In the genomic region with DNA sequence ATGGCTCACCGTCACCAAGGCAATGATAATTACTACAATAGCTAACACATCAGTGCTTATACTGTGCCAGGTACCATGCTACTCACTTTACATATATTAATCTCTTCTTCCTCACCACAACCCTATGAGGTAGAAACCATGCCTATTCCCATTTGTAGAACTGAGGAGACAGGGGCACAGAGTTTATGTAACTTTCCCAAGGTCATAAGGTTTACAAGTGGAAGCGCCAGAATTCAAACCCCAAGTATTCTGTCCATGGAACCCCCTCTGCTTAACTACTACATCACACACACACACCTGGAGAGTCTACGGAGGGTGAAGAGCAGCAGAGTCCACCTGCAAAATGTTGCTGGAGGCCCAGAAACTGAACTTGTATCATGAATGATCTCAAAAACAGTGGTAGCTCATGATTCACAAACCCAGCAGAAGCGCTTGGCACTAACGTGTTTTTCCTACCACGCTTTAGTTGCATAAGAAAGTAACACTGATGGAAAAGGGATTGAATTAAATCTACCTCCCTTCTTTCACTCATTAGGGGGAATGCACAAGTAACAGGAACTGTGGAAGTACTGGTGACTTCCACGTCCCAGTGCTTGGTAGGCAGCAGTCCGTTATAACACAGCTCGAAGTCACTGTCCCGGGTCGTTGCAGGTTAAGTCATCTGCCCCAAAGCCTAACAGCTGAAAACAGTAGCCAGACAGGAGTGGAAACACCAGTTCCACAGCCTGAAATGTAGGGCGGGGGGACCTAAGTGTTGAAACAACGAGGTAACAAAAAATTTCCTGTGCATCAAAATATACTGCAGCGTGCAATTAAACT, we compare ENCODE assay signal across 8 cellular contexts. TPM values are rescaled to one million over a fixed set of nuclear protein-coding genes. Genes with fewer than 3 reads are reported as not detected.
DNase-seq lines count a peak whose midpoint lies in the region; ATAC-seq lines count a peak whose summit lies in the region.

No MANE protein-coding gene starts in this region.

- H3K27ac Mint-ChIP-seq in activated naive CD4-positive, alpha-beta T cell treated with anti-CD3 and anti-CD28 coated beads for 36 hours: peak overlapping the region; percentile 3
- H3K27ac Mint-ChIP-seq in activated naive CD4-positive, alpha-beta T cell treated with anti-CD3 and anti-CD28 coated beads, Interleukin-2, amount 50 U/mL, for 72 hours: peak overlapping the region in 1 of 2 donors; percentile 97
- peak overlapping the region; percentile 35 for H3K27ac Mint-ChIP-seq in activated CD8-positive, alpha-beta T cell treated with anti-CD3 and anti-CD28 coated beads, Interleukin-2, amount 10 ng/mL, durations not matched to agents 7 days and 5 days

- no peaks in the 10 kb centered on the region for H3K27me3 Mint-ChIP-seq in activated naive CD4-positive, alpha-beta T cell treated with anti-CD3 and anti-CD28 coated beads for 36 hours (ENCODE audit: low read depth)
- no peaks in the 10 kb centered on the region for H3K27me3 Mint-ChIP-seq in activated CD8-positive, alpha-beta T cell treated with anti-CD3 and anti-CD28 coated beads, Interleukin-2, amount 10 ng/mL, durations not matched to agents 7 days and 5 days (ENCODE audit: low read depth)

- CTCF ChIA-PET in activated naive CD4-positive, alpha-beta T cell treated with anti-CD3 and anti-CD28 coated beads for 36 hours (lab: Charles Lee): interaction anchor here (0.7 to 1.9 kb wide), 4 partner anchors 12 to 104 kb away, joined by 3 to 5 read pairs (median 4); no protein-coding TSS in a partner anchor
- CTCF ChIA-PET in activated CD8-positive, alpha-beta T cell treated with anti-CD3 and anti-CD28 coated beads, Interleukin-2, amount 10 ng/mL, durations not matched to agents 7 days and 5 days (lab: Charles Lee): interaction anchor here (1.3 to 4.4 kb wide), 4 partner anchors 8 to 54 kb away, joined by 3 to 38 read pairs (median 17); no protein-coding TSS in a partner anchor

- H3K9me3 Mint-ChIP-seq in activated naive CD4-positive, alpha-beta T cell treated with anti-CD3 and anti-CD28 coated beads for 36 hours: no peaks in the 10 kb centered on the region
- peaks cover 0 to 4% of the 10 kb centered on the region in 2 donors for H3K9me3 Mint-ChIP-seq in activated naive CD4-positive, alpha-beta T cell treated with anti-CD3 and anti-CD28 coated beads, Interleukin-2, amount 50 U/mL, for 72 hours
- no peaks in the 10 kb centered on the region for H3K9me3 Mint-ChIP-seq in activated CD8-positive, alpha-beta T cell treated with anti-CD3 and anti-CD28 coated beads, Interleukin-2, amount 10 ng/mL, durations not matched to agents 7 days and 5 days (ENCODE audit: insufficient read depth)

- no peaks in the 10 kb centered on the region for H3K9me3 ChIP-seq in iPS-18a (ENCODE audit: control insufficient read depth, low read depth, low read length)
- no peaks in the 10 kb centered on the region for H3K9me3 ChIP-seq in subcutaneous abdominal adipose tissue (ENCODE audit: control insufficient read depth in 5 of 5, low read length in 5 of 5)

- H3K27ac ChIP-seq in iPS-18a (ENCODE audit: low read length): no peak overlapping the region
- H3K27ac ChIP-seq in subcutaneous abdominal adipose tissue (ENCODE audit: low read depth, low read length): no peak overlapping the region

- peak; percentile 18 for DNase-seq in activated naive CD4-positive, alpha-beta T cell treated with anti-CD3 and anti-CD28 coated beads for 36 hours
- no peak for DNase-seq in activated naive CD4-positive, alpha-beta T cell treated with anti-CD3 and anti-CD28 coated beads, Interleukin-2, amount 50 U/mL, for 72 hours (ENCODE audit: low spot score in 2 of 2)
- no peak for DNase-seq in activated CD8-positive, alpha-beta T cell treated with anti-CD3 and anti-CD28 coated beads, Interleukin-2, amount 10 ng/mL, durations not matched to agents 7 days and 5 days
- DNase-seq in COLO668 (lab: John Stamatoyannopoulos, UW; ENCODE audit: unreplicated experiment): no peak
- DNase-seq in DMS153 treated with DMSO at 0.1 percent for 48 hours (lab: John Stamatoyannopoulos, UW; ENCODE audit: unreplicated experiment): no peak
- DNase-seq in NOMO-1 (lab: John Stamatoyannopoulos, UW; ENCODE audit: unreplicated experiment in 2 of 2): no peak

- intact Hi-C loops in activated naive CD4-positive, alpha-beta T cell treated with anti-CD3 and anti-CD28 coated beads for 36 hours (cut with micrococcal nuclease): loop anchor here (5.0 kb wide), 2 partner anchors 359 to 734 kb away; no protein-coding TSS in a partner anchor

- H3K27me3 ChIP-seq in iPS-18a (ENCODE audit: control insufficient read depth, insufficient read depth, low read length): peaks cover 18% of the 10 kb centered on the region
- no peaks in the 10 kb centered on the region for H3K27me3 ChIP-seq in subcutaneous abdominal adipose tissue (ENCODE audit: control insufficient read depth in 5 of 5, insufficient read depth in 4 of 5, low read length in 5 of 5)

- no peak overlapping the region for H3K9ac ChIP-seq in iPS-18a (ENCODE audit: low read length)
- H3K9ac ChIP-seq in subcutaneous abdominal adipose tissue (ENCODE audit: low read length in 5 of 5): peak overlapping the region in 1 of 5 donors; percentile 26

- peak overlapping the region; percentile 63 for H3K4me3 Mint-ChIP-seq in activated naive CD4-positive, alpha-beta T cell treated with anti-CD3 and anti-CD28 coated beads for 36 hours
- H3K4me3 Mint-ChIP-seq in activated CD8-positive, alpha-beta T cell treated with anti-CD3 and anti-CD28 coated beads, Interleukin-2, amount 10 ng/mL, durations not matched to agents 7 days and 5 days: peak overlapping the region; percentile 61

- H3K36me3 ChIP-seq in iPS-18a (ENCODE audit: control insufficient read depth, low read depth, low read length) (no peaks in the 10 kb centered on the region), subcutaneous abdominal adipose tissue (ENCODE audit: control insufficient read depth in 5 of 5, insufficient read depth in 5 of 5, low read length in 5 of 5) (no peaks in the 10 kb centered on the region)

- H3K4me3 ChIP-seq in iPS-18a (ENCODE audit: low read length) (peak overlapping the region; percentile 27), subcutaneous abdominal adipose tissue (ENCODE audit: low read depth in 1 of 5, low read length in 5 of 5) (peak overlapping the region; percentile 30 to 68 (median 54))

- H3K4me1 ChIP-seq in iPS-18a (ENCODE audit: control insufficient read depth, low read depth, low read length) (peaks cover 18% of the 10 kb centered on the region), subcutaneous abdominal adipose tissue (ENCODE audit: control insufficient read depth in 5 of 5, insufficient read depth in 5 of 5, low read length in 5 of 5) (peaks cover 2 to 37% (median 24%) of the 10 kb centered on the region in 5 donors)

- peaks cover 48% of the 10 kb centered on the region for H3K4me1 Mint-ChIP-seq in activated naive CD4-positive, alpha-beta T cell treated with anti-CD3 and anti-CD28 coated beads for 36 hours (ENCODE audit: low read depth)
- peaks cover 38% of the 10 kb centered on the region for H3K4me1 Mint-ChIP-seq in activated CD8-positive, alpha-beta T cell treated with anti-CD3 and anti-CD28 coated beads, Interleukin-2, amount 10 ng/mL, durations not matched to agents 7 days and 5 days (ENCODE audit: low read depth)

- POLR2A ChIA-PET in activated CD8-positive, alpha-beta T cell treated with anti-CD3 and anti-CD28 coated beads, Interleukin-2, amount 10 ng/mL, durations not matched to agents 7 days and 5 days (lab: Charles Lee): no interaction called here

- ATAC-seq in activated naive CD4-positive, alpha-beta T cell treated with anti-CD3 and anti-CD28 coated beads, Interleukin-2, amount 50 U/mL, for 72 hours: no peak
- ATAC-seq in activated CD8-positive, alpha-beta T cell treated with anti-CD3 and anti-CD28 coated beads, Interleukin-2, amount 10 ng/mL, durations not matched to agents 7 days and 5 days: no peak

- H3K36me3 Mint-ChIP-seq in activated naive CD4-positive, alpha-beta T cell treated with anti-CD3 and anti-CD28 coated beads for 36 hours (ENCODE audit: low read depth): peaks cover 1% of the 10 kb centered on the region
- peaks cover 10 to 25% of the 10 kb centered on the region in 2 donors for H3K36me3 Mint-ChIP-seq in activated naive CD4-positive, alpha-beta T cell treated with anti-CD3 and anti-CD28 coated beads, Interleukin-2, amount 50 U/mL, for 72 hours
- H3K36me3 Mint-ChIP-seq in activated CD8-positive, alpha-beta T cell treated with anti-CD3 and anti-CD28 coated beads, Interleukin-2, amount 10 ng/mL, durations not matched to agents 7 days and 5 days (ENCODE audit: low read depth): peaks cover 16% of the 10 kb centered on the region

RNA-seq across cellular contexts. Expression of a gene that starts 2.0 kb away (rescaled TPM):
- total RNA-seq in activated naive CD4-positive, alpha-beta T cell treated with anti-CD3 and anti-CD28 coated beads for 36 hours: 10 to 100 TPM; 24.4 to 24.5 TPM
- total RNA-seq in activated naive CD4-positive, alpha-beta T cell treated with anti-CD3 and anti-CD28 coated beads, Interleukin-2, amount 50 U/mL, for 72 hours: 10 to 100 TPM; 44.6 to 46.1 TPM
- 10 to 100 TPM; 33.5 to 34.6 TPM for total RNA-seq in activated CD8-positive, alpha-beta T cell treated with anti-CD3 and anti-CD28 coated beads, Interleukin-2, amount 10 ng/mL, durations not matched to agents 7 days and 5 days
